ENCODE assay signal across 8 cellular contexts in the genomic region with DNA sequence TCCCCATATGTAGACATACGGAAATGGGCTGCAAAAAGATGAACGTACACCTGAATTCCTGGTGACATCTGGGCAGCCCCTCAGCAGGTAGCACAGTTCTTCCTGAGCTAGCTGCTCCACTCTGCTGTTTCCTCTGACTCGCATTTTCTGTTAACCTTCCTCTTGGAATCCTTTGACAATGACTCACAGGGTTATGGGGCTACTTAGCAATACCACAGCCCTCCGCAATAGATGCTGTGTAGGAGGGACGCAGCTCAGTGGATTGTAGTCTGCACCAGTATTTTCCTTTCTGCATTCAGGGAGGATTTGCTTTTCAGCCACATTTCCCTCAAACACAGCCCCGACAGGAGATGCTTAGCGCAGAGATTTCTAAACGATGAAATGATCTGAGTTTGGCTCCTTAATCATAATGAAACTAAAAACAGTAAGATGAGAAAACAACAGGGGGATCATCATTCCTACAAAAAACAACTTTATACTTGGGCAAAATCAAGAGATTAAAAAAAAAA. TPM values are rescaled to one million over a fixed set of nuclear protein-coding genes. Genes with fewer than 3 reads are reported as not detected.
DNase-seq lines count a peak whose midpoint lies in the region; ATAC-seq and TF ChIP-seq lines count a peak whose summit lies in the region.

No MANE protein-coding gene starts in this region.

- H2AFZ ChIP-seq in hepatocyte (no peak overlapping the region), smooth muscle cell (ENCODE audit: low read depth) (no peak overlapping the region)

- H3K4me2 ChIP-seq in hepatocyte, result peak overlapping the region; percentile 59
- H3K4me2 ChIP-seq in smooth muscle cell, result peak overlapping the region; percentile 81

- H3K9me3 Mint-ChIP-seq in activated naive CD4-positive, alpha-beta T cell treated with anti-CD3 and anti-CD28 coated beads, Interleukin-2, amount 50 U/mL, for 24 hours, result peaks cover 6% of the 10 kb centered on the region

- H3K27me3 ChIP-seq in hepatocyte (no peaks in the 10 kb centered on the region), smooth muscle cell (ENCODE audit: low read depth) (no peaks in the 10 kb centered on the region)

- H3F3A ChIP-seq in smooth muscle cell (ENCODE audit: low read depth), result no peaks in the 10 kb centered on the region

- WGBS in hepatocyte (ENCODE audit: low lambda C conversion rate, missing lambda C conversion rate), result 48% methylated on average over 8 of the region's 8 CpGs
- 9% methylated on average over 8 of the region's 8 CpGs for WGBS in smooth muscle cell (ENCODE audit: low lambda C conversion rate)

- peaks cover 11% of the 10 kb centered on the region for H3K4me1 ChIP-seq in hepatocyte (ENCODE audit: insufficient read depth)
- peaks cover 29% of the 10 kb centered on the region for H3K4me1 ChIP-seq in smooth muscle cell (ENCODE audit: low read depth)

- no peaks in the 10 kb centered on the region for H3K79me2 ChIP-seq in hepatocyte
- H3K79me2 ChIP-seq in smooth muscle cell (ENCODE audit: low read depth), result peaks cover 5% of the 10 kb centered on the region

- peak; percentile 52 for DNase-seq in NCI-H460 (ENCODE audit: extremely low read depth, low read depth)
- DNase-seq in hepatocyte (ENCODE audit: low spot score), result peak; percentile 74
- DNase-seq in smooth muscle cell (lab: John Stamatoyannopoulos, UW; ENCODE audit: unreplicated experiment), result no peak
- DNase-seq in NCI-H2171 treated with DMSO at 0.1 percent for 48 hours (lab: John Stamatoyannopoulos, UW), result no peak
- no peak for DNase-seq in mesenteric fat pad (ENCODE audit: low spot score)

- H3K9me3 ChIP-seq in hepatocyte (ENCODE audit: low read depth) (no peaks in the 10 kb centered on the region), smooth muscle cell (replicated peaks; ENCODE audit: low read depth) (no peaks in the 10 kb centered on the region)

- no peak overlapping the region for H3K4me3 ChIP-seq in hepatocyte
- H3K4me3 ChIP-seq in smooth muscle cell, result peak overlapping the region; percentile 31

- ATAC-seq in GM18520 (IDR thresholded peaks at IDR 0.05; ENCODE audit: unreplicated experiment) (peak; percentile 4), HG02763 (IDR thresholded peaks at IDR 0.05; ENCODE audit: unreplicated experiment) (peak; percentile 9)

- TF ChIP-seq CTCF in hepatocyte (IDR thresholded peaks at IDR 0.05; ENCODE audit: poor library complexity) (no peak), smooth muscle cell (IDR thresholded peaks at IDR 0.05; ENCODE audit: borderline replicate concordance, insufficient read depth, poor library complexity, severe bottlenecking) (no peak)

- peak overlapping the region; percentile 92 for H3K4me3 Mint-ChIP-seq in activated naive CD4-positive, alpha-beta T cell treated with anti-CD3 and anti-CD28 coated beads, Interleukin-2, amount 50 U/mL, for 24 hours

- H4K20me1 ChIP-seq in hepatocyte (ENCODE audit: insufficient read depth, poor library complexity, severe bottlenecking) (no peaks in the 10 kb centered on the region), smooth muscle cell (ENCODE audit: low read depth) (no peaks in the 10 kb centered on the region)

- no peaks in the 10 kb centered on the region for H3K27me3 Mint-ChIP-seq in activated naive CD4-positive, alpha-beta T cell treated with anti-CD3 and anti-CD28 coated beads, Interleukin-2, amount 50 U/mL, for 24 hours

- H3K4me1 Mint-ChIP-seq in activated naive CD4-positive, alpha-beta T cell treated with anti-CD3 and anti-CD28 coated beads, Interleukin-2, amount 50 U/mL, for 24 hours, result peaks cover 92% of the 10 kb centered on the region

- no peaks in the 10 kb centered on the region for H3K36me3 ChIP-seq in hepatocyte (replicated peaks; ENCODE audit: insufficient read depth, low read depth)
- H3K36me3 ChIP-seq in smooth muscle cell (ENCODE audit: low read depth), result no peaks in the 10 kb centered on the region

- peaks cover 41% of the 10 kb centered on the region for H3K36me3 Mint-ChIP-seq in activated naive CD4-positive, alpha-beta T cell treated with anti-CD3 and anti-CD28 coated beads, Interleukin-2, amount 50 U/mL, for 24 hours

- H3K27ac ChIP-seq in hepatocyte (peak overlapping the region; percentile 9), smooth muscle cell (ENCODE audit: low read depth) (peak overlapping the region; percentile 93)

- no peaks in the 10 kb centered on the region for H3K9me2 ChIP-seq in hepatocyte (replicated peaks; ENCODE audit: insufficient read depth)

- peak overlapping the region; percentile 77 for H3K9ac ChIP-seq in smooth muscle cell (ENCODE audit: low read depth)

- peak overlapping the region; percentile 95 for H3K27ac Mint-ChIP-seq in activated naive CD4-positive, alpha-beta T cell treated with anti-CD3 and anti-CD28 coated beads, Interleukin-2, amount 50 U/mL, for 24 hours

RNA-seq across cellular contexts. Expression of a gene that starts 12.4 kb away (rescaled TPM):
- 0.14 and 0.15 TPM in 2 replicates for total RNA-seq in NCI-H460 (2014; rRNA removed; shearing (Covaris generic))
- polyA plus RNA-seq in NCI-H460 (2014; cell fraction: nucleus; rRNA removed), result 0.21 and 0.41 TPM in 2 replicates
- total RNA-seq in hepatocyte, result 2.3 and 7.1 TPM in 2 replicates
- 2.6 and 3.5 TPM in 2 replicates for polyA plus RNA-seq in hepatocyte
- 4.3 and 4.5 TPM in 2 replicates for total RNA-seq in smooth muscle cell
- polyA plus RNA-seq in smooth muscle cell, result 3.0 and 3.6 TPM in 2 replicates
- 2.0 TPM for total RNA-seq in mesenteric fat pad

Comparison
In these comparisons a context has a peak if more than half of its experiments do, and no peak if none do; other contexts are left out.
1. DNase-seq: peak in NCI-H460 (single experiment) and hepatocyte (single experiment); none in smooth muscle cell (single experiment), NCI-H2171 treated with DMSO at 0.1 percent for 48 hours (single experiment) and mesenteric fat pad (single experiment).